1 cellular context compared by ENCODE assay signal in the genomic region with DNA sequence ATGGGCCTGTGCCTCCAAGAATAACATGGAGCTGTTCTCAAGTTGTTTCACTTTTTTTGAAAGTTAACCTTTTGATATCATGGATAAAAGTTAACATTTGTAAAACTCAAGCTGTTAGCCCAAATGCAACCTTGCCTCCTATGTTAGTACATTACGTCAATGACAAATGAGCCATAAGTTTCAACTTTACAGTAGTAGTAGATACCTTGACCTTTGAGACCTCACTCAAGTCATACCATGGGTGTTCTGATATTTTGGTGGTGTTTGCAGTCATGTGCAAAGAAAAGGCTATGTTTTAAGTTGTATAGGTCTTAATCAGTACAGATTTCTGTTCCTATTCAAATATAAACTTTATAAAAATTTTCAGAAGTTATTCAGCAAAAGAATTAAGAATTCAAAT.
A peak's percentile ranks its signal among the peaks of the same experiment; 100 is the strongest.
TF ChIP-seq lines count a peak whose summit lies in the region.

No MANE protein-coding gene starts in this region.

TF ChIP-seq in HepG2, 621 proteins besides CTCF, POLR2A, EP300 and RAD21 (continues in another document):
- TF ChIP-seq, protein P1, sequence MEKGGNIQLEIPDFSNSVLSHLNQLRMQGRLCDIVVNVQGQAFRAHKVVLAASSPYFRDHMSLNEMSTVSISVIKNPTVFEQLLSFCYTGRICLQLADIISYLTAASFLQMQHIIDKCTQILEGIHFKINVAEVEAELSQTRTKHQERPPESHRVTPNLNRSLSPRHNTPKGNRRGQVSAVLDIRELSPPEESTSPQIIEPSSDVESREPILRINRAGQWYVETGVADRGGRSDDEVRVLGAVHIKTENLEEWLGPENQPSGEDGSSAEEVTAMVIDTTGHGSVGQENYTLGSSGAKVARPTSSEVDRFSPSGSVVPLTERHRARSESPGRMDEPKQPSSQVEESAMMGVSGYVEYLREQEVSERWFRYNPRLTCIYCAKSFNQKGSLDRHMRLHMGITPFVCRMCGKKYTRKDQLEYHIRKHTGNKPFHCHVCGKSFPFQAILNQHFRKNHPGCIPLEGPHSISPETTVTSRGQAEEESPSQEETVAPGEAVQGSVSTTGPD (CRISPR knock-in tag; IDR thresholded peaks at IDR 0.05) = no peak
- TF ChIP-seq ZSCAN9 (CRISPR knock-in tag; IDR thresholded peaks at IDR 0.05; ENCODE audit: borderline replicate concordance) (no peak), ZNF350 (CRISPR knock-in tag; IDR thresholded peaks at IDR 0.05; ENCODE audit: borderline replicate concordance, low read depth) (no peak), HMG20B (CRISPR knock-in tag; conservative IDR thresholded peaks at IDR 0.05) (no peak), NR2F6 (IDR thresholded peaks at IDR 0.05) (0 out of 2 replicates have a peak, but pooled peaks have one; percentile 48), NR2F6 (CRISPR knock-in tag; IDR thresholded peaks at IDR 0.05) (peak; percentile 40; the same call in 1 of the 2 replicates), HNRNPH1 (optimal IDR thresholded peaks at IDR 0.05; ENCODE audit: low read depth, low read length) (no peak), TBX2 (CRISPR knock-in tag; IDR thresholded peaks at IDR 0.05; ENCODE audit: borderline replicate concordance) (no peak), CC2D1A (CRISPR knock-in tag; IDR thresholded peaks at IDR 0.05) (no peak), ZNF720 (CRISPR knock-in tag; IDR thresholded peaks at IDR 0.05) (no peak), HNF4A (CRISPR knock-in tag; IDR thresholded peaks at IDR 0.05) (peak; percentile 66), REL (CRISPR knock-in tag; conservative IDR thresholded peaks at IDR 0.05) (no peak), GATAD2A (CRISPR knock-in tag; IDR thresholded peaks at IDR 0.05) (peak; percentile 44; the same call in 1 of the 2 replicates), ZNF30 (CRISPR knock-in tag; IDR thresholded peaks at IDR 0.05) (no peak), GABPA (IDR thresholded peaks at IDR 0.05; ENCODE audit: low read depth, low read length) (no peak), GABPA (CRISPR knock-in tag; IDR thresholded peaks at IDR 0.05; ENCODE audit: low read depth) (no peak), ZNF792 (CRISPR knock-in tag; IDR thresholded peaks at IDR 0.05) (no peak), SRSF9 (IDR thresholded peaks at IDR 0.05; ENCODE audit: borderline replicate concordance, insufficient read depth, low read depth, low read length, poor library complexity, severe bottlenecking) (no peak), ZNF577 (CRISPR knock-in tag; IDR thresholded peaks at IDR 0.05; ENCODE audit: borderline replicate concordance, low read depth) (no peak), SP140L (CRISPR knock-in tag; IDR thresholded peaks at IDR 0.05; ENCODE audit: borderline replicate concordance) (no peak), ZNF564 (CRISPR knock-in tag; IDR thresholded peaks at IDR 0.05) (no peak), MAZ (IDR thresholded peaks at IDR 0.05; ENCODE audit: borderline replicate concordance, low read depth, low read length) (no peak), MAZ (CRISPR knock-in tag; IDR thresholded peaks at IDR 0.05; ENCODE audit: low read depth) (no peak), RARA (CRISPR knock-in tag; IDR thresholded peaks at IDR 0.05) (0 out of 2 replicates have a peak, but pooled peaks have one; percentile 17), ZFYVE20 (CRISPR knock-in tag; IDR thresholded peaks at IDR 0.05; ENCODE audit: borderline replicate concordance, low read depth) (no peak), PLRG1 (conservative IDR thresholded peaks at IDR 0.05) (no peak), ZNF644 (CRISPR knock-in tag; IDR thresholded peaks at IDR 0.05; ENCODE audit: low read depth) (peak; percentile 80; the same call in 1 of the 2 replicates)
- TF ChIP-seq, protein P2, sequence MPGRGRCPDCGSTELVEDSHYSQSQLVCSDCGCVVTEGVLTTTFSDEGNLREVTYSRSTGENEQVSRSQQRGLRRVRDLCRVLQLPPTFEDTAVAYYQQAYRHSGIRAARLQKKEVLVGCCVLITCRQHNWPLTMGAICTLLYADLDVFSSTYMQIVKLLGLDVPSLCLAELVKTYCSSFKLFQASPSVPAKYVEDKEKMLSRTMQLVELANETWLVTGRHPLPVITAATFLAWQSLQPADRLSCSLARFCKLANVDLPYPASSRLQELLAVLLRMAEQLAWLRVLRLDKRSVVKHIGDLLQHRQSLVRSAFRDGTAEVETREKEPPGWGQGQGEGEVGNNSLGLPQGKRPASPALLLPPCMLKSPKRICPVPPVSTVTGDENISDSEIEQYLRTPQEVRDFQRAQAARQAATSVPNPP (CRISPR knock-in tag; IDR thresholded peaks at IDR 0.05) = no peak
- TF ChIP-seq, protein P3, sequence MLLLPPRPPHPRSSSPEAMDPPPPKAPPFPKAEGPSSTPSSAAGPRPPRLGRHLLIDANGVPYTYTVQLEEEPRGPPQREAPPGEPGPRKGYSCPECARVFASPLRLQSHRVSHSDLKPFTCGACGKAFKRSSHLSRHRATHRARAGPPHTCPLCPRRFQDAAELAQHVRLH (CRISPR knock-in tag; IDR thresholded peaks at IDR 0.05; ENCODE audit: borderline replicate concordance, low read depth) = no peak
- TF ChIP-seq, protein P4, sequence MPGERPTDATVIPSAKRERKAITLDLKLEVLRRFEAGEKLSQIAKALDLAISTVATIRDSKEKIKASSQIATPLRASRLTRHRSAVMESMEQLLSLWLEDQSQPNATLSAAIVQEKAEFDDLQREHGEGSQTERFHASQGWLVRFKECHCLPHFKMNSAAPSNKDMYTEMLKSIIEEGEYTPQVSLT (CRISPR knock-in tag; IDR thresholded peaks at IDR 0.05; ENCODE audit: borderline replicate concordance, low read depth) = no peak
- TF ChIP-seq, protein P5, sequence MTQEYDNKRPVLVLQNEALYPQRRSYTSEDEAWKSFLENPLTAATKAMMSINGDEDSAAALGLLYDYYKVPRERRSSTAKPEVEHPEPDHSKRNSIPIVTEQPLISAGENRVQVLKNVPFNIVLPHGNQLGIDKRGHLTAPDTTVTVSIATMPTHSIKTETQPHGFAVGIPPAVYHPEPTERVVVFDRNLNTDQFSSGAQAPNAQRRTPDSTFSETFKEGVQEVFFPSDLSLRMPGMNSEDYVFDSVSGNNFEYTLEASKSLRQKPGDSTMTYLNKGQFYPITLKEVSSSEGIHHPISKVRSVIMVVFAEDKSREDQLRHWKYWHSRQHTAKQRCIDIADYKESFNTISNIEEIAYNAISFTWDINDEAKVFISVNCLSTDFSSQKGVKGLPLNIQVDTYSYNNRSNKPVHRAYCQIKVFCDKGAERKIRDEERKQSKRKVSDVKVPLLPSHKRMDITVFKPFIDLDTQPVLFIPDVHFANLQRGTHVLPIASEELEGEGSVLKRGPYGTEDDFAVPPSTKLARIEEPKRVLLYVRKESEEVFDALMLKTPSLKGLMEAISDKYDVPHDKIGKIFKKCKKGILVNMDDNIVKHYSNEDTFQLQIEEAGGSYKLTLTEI (CRISPR knock-in tag; conservative IDR thresholded peaks at IDR 0.05) = no peak
- TF ChIP-seq, protein P6, sequence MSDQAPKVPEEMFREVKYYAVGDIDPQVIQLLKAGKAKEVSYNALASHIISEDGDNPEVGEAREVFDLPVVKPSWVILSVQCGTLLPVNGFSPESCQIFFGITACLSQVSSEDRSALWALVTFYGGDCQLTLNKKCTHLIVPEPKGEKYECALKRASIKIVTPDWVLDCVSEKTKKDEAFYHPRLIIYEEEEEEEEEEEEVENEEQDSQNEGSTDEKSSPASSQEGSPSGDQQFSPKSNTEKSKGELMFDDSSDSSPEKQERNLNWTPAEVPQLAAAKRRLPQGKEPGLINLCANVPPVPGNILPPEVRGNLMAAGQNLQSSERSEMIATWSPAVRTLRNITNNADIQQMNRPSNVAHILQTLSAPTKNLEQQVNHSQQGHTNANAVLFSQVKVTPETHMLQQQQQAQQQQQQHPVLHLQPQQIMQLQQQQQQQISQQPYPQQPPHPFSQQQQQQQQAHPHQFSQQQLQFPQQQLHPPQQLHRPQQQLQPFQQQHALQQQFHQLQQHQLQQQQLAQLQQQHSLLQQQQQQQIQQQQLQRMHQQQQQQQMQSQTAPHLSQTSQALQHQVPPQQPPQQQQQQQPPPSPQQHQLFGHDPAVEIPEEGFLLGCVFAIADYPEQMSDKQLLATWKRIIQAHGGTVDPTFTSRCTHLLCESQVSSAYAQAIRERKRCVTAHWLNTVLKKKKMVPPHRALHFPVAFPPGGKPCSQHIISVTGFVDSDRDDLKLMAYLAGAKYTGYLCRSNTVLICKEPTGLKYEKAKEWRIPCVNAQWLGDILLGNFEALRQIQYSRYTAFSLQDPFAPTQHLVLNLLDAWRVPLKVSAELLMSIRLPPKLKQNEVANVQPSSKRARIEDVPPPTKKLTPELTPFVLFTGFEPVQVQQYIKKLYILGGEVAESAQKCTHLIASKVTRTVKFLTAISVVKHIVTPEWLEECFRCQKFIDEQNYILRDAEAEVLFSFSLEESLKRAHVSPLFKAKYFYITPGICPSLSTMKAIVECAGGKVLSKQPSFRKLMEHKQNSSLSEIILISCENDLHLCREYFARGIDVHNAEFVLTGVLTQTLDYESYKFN (CRISPR knock-in tag; conservative IDR thresholded peaks at IDR 0.05) = 0 out of 2 replicates have a peak, but pooled peaks have one; percentile 15
- TF ChIP-seq, protein P7, sequence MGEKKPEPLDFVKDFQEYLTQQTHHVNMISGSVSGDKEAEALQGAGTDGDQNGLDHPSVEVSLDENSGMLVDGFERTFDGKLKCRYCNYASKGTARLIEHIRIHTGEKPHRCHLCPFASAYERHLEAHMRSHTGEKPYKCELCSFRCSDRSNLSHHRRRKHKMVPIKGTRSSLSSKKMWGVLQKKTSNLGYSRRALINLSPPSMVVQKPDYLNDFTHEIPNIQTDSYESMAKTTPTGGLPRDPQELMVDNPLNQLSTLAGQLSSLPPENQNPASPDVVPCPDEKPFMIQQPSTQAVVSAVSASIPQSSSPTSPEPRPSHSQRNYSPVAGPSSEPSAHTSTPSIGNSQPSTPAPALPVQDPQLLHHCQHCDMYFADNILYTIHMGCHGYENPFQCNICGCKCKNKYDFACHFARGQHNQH (CRISPR knock-in tag; IDR thresholded peaks at IDR 0.05) = no peak
- TF ChIP-seq, protein P8, sequence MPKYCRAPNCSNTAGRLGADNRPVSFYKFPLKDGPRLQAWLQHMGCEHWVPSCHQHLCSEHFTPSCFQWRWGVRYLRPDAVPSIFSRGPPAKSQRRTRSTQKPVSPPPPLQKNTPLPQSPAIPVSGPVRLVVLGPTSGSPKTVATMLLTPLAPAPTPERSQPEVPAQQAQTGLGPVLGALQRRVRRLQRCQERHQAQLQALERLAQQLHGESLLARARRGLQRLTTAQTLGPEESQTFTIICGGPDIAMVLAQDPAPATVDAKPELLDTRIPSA (CRISPR knock-in tag; IDR thresholded peaks at IDR 0.05; ENCODE audit: borderline replicate concordance) = no peak
- TF ChIP-seq, protein P9, sequence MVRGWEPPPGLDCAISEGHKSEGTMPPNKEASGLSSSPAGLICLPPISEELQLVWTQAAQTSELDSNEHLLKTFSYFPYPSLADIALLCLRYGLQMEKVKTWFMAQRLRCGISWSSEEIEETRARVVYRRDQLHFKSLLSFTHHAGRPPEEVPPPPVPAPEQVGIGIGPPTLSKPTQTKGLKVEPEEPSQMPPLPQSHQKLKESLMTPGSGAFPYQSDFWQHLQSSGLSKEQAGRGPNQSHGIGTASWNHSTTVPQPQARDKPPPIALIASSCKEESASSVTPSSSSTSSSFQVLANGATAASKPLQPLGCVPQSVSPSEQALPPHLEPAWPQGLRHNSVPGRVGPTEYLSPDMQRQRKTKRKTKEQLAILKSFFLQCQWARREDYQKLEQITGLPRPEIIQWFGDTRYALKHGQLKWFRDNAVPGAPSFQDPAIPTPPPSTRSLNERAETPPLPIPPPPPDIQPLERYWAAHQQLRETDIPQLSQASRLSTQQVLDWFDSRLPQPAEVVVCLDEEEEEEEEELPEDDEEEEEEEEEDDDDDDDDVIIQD (CRISPR knock-in tag; IDR thresholded peaks at IDR 0.05; ENCODE audit: low read depth) = peak; percentile 68; the same call in 1 of the 2 replicates
- TF ChIP-seq, protein P10, sequence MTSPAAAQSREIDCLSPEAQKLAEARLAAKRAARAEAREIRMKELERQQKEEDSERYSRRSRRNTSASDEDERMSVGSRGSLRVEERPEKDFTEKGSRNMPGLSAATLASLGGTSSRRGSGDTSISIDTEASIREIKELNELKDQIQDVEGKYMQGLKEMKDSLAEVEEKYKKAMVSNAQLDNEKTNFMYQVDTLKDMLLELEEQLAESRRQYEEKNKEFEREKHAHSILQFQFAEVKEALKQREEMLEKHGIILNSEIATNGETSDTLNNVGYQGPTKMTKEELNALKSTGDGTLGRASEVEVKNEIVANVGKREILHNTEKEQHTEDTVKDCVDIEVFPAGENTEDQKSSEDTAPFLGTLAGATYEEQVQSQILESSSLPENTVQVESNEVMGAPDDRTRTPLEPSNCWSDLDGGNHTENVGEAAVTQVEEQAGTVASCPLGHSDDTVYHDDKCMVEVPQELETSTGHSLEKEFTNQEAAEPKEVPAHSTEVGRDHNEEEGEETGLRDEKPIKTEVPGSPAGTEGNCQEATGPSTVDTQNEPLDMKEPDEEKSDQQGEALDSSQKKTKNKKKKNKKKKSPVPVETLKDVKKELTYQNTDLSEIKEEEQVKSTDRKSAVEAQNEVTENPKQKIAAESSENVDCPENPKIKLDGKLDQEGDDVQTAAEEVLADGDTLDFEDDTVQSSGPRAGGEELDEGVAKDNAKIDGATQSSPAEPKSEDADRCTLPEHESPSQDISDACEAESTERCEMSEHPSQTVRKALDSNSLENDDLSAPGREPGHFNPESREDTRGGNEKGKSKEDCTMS (CRISPR knock-in tag; conservative IDR thresholded peaks at IDR 0.05) = no peak
- TF ChIP-seq, protein P11, sequence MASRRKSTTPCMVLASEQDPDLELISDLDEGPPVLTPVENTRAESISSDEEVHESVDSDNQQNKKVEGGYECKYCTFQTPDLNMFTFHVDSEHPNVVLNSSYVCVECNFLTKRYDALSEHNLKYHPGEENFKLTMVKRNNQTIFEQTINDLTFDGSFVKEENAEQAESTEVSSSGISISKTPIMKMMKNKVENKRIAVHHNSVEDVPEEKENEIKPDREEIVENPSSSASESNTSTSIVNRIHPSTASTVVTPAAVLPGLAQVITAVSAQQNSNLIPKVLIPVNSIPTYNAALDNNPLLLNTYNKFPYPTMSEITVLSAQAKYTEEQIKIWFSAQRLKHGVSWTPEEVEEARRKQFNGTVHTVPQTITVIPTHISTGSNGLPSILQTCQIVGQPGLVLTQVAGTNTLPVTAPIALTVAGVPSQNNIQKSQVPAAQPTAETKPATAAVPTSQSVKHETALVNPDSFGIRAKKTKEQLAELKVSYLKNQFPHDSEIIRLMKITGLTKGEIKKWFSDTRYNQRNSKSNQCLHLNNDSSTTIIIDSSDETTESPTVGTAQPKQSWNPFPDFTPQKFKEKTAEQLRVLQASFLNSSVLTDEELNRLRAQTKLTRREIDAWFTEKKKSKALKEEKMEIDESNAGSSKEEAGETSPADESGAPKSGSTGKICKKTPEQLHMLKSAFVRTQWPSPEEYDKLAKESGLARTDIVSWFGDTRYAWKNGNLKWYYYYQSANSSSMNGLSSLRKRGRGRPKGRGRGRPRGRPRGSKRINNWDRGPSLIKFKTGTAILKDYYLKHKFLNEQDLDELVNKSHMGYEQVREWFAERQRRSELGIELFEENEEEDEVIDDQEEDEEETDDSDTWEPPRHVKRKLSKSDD (CRISPR knock-in tag; IDR thresholded peaks at IDR 0.05; ENCODE audit: low read depth) = no peak
